In genomic region chrX:125436855-125437254, GRCh38 we compare ENCODE assay signal across 2 cellular contexts.
TF ChIP-seq lines count a peak whose summit lies in the region.

No MANE protein-coding gene starts in this region.

TF ChIP-seq in IMR-90, 13 proteins besides CTCF, POLR2A, EP300 and RAD21 (continued from another document):
- TF ChIP-seq NFE2L2 (IDR thresholded peaks at IDR 0.05; ENCODE audit: low read depth, low read length) (no peak), RFX5 (IDR thresholded peaks at IDR 0.05; ENCODE audit: low read depth, low read length) (no peak)

TF ChIP-seq in WTC11, 78 proteins besides CTCF, POLR2A, EP300 and RAD21 (continued from another document):
- TF ChIP-seq OVOL2 (CRISPR knock-in tag; IDR thresholded peaks at IDR 0.05; ENCODE audit: borderline replicate concordance): no peak
- no peak for TF ChIP-seq E2F1 (CRISPR knock-in tag; IDR thresholded peaks at IDR 0.05)
- TF ChIP-seq CBFB (CRISPR knock-in tag; IDR thresholded peaks at IDR 0.05; ENCODE audit: low read depth): no peak
- no peak for TF ChIP-seq NFE2L1 (CRISPR knock-in tag; IDR thresholded peaks at IDR 0.05)
TF ChIP-seq in WTC11: peak in this region for 0.
